Comparison of ENCODE assay signal across 19 cellular contexts in genomic region chr1:176950736-176951308, GRCh38.
A peak's percentile ranks its signal among the peaks of the same experiment; 100 is the strongest.
DNase-seq lines count a peak whose midpoint lies in the region; ATAC-seq and TF ChIP-seq lines count a peak whose summit lies in the region.
"Had no signal": no experiment of that assay in that cellular context is flagged by ENCODE, and none has a peak within 500 bp of the region (broad histone marks: within the 10 kb centered on the region; RNA-seq: fewer than 3 reads in every experiment).

No MANE protein-coding gene starts in this region.

- H3K14ac ChIP-seq in neuronal stem cell (ENCODE audit: low read length) = no peak overlapping the region

- no peak overlapping the region for H2BK15ac ChIP-seq in neuronal stem cell (ENCODE audit: low read length)

- no peak overlapping the region for H3K4ac ChIP-seq in neuronal stem cell (ENCODE audit: low read length)

- TF ChIP-seq CTCF in KMS-11 (conservative IDR thresholded peaks at IDR 0.05; ENCODE audit: low read depth, low read length) (no peak), endodermal cell (conservative IDR thresholded peaks at IDR 0.05) (no peak)

- no peak overlapping the region for H3K23ac ChIP-seq in neuronal stem cell (ENCODE audit: low read depth, low read length, poor library complexity)

- H3K9me3 ChIP-seq in endodermal cell (ENCODE audit: control insufficient read depth, low read length) (no peaks in the 10 kb centered on the region), neuronal stem cell (replicated peaks in 1 of 2; ENCODE audit: control insufficient read depth in 2 of 2, insufficient read depth in 1 of 2, low read depth in 1 of 2, low read length in 2 of 2) (no peaks in the 10 kb centered on the region)
- H3K9me3 ChIP-seq: Caco-2 had no signal

- H3K4me3 Mint-ChIP-seq in endodermal cell = no peak overlapping the region
- H3K4me3 Mint-ChIP-seq: CD4-positive, CD25-positive, alpha-beta regulatory T cell; IgD-negative memory B cell had no signal

- no peak overlapping the region for H2BK5ac ChIP-seq in neuronal stem cell (ENCODE audit: low read length)

- H3K27ac Mint-ChIP-seq in endodermal cell = no peak overlapping the region
- H3K27ac Mint-ChIP-seq: CD4-positive, CD25-positive, alpha-beta regulatory T cell had no signal

- H3K4me3 ChIP-seq in H7 (ENCODE audit: insufficient read depth, low read depth, low read length) (no peak overlapping the region), KMS-11 (IDR thresholded peaks at IDR 0.05; ENCODE audit: insufficient read depth, low read depth, low read length) (no peak overlapping the region), endodermal cell (ENCODE audit: low read length) (no peak overlapping the region), neuronal stem cell (ENCODE audit: low read length in 2 of 2) (no peak overlapping the region)

- no peak overlapping the region for H2AFZ ChIP-seq in KMS-11 (ENCODE audit: low read depth)
- no peak overlapping the region for H2AFZ ChIP-seq in neuronal stem cell (ENCODE audit: low read length)

- H2BK120ac ChIP-seq in neuronal stem cell (ENCODE audit: low read depth, low read length) = no peak overlapping the region

- H3K27ac ChIP-seq in KMS-11 (0 out of 2 replicates have a peak overlapping the region, but pooled peaks have one; percentile 4), endodermal cell (ENCODE audit: low read depth, low read length) (no peak overlapping the region), neuronal stem cell (replicated peaks; ENCODE audit: low read length) (no peak overlapping the region)

- H3K4me2 ChIP-seq in KMS-11 (peak overlapping the region; percentile 61), neuronal stem cell (ENCODE audit: insufficient read depth, low read length, poor library complexity, severe bottlenecking) (no peak overlapping the region)

- no peaks in the 10 kb centered on the region for H3K79me2 ChIP-seq in KMS-11 (ENCODE audit: insufficient read depth, low read depth)

- H3K18ac ChIP-seq in neuronal stem cell (ENCODE audit: low read length) = peak overlapping the region; percentile 33

- H4K20me1 ChIP-seq in KMS-11 (ENCODE audit: insufficient read depth) = no peaks in the 10 kb centered on the region

- H3K9me3 Mint-ChIP-seq in endodermal cell = no peaks in the 10 kb centered on the region
- H3K9me3 Mint-ChIP-seq: IgD-negative memory B cell had no signal

- peaks cover 27% of the 10 kb centered on the region for H3K4me1 Mint-ChIP-seq in endodermal cell
- H3K4me1 Mint-ChIP-seq: CD4-positive, CD25-positive, alpha-beta regulatory T cell; IgD-negative memory B cell had no signal

- peak; percentile 12 for DNase-seq in H7
- peak; percentile 72 for DNase-seq in endodermal cell
- DNase-seq in neuronal stem cell (ENCODE audit: low spot score) = no peak
- DNase-seq in NCI-H2107 treated with DMSO at 0.1 percent for 48 hours (lab: John Stamatoyannopoulos, UW; ENCODE audit: unreplicated experiment) = no peak
- no peak for DNase-seq in HT-29 (ENCODE audit: low spot score)
- DNase-seq: Caco-2; CD4-positive, CD25-positive, alpha-beta regulatory T cell; DMS 273 treated with DMSO at 0.1 percent for 48 hours; DMS79 treated with DMSO at 0.1 percent for 48 hours; HCEC 1CT; Karpas-422; NCI-H1694 treated with DMSO at 0.1 percent for 48 hours; NCI-H2081 treated with DMSO at 0.1 percent for 48 hours; NCI-H774; PC-3; Right ventricle myocardium superior had no signal

- no peaks in the 10 kb centered on the region for H3K79me1 ChIP-seq in neuronal stem cell (ENCODE audit: low read depth, low read length)

- no peak overlapping the region for H4K91ac ChIP-seq in neuronal stem cell (ENCODE audit: low read depth, low read length, poor library complexity)

- ATAC-seq in HG02798 (IDR thresholded peaks at IDR 0.05; ENCODE audit: poor library complexity, unreplicated experiment) = no peak
- ATAC-seq: PC-3 had no signal

- no peak overlapping the region for H2BK12ac ChIP-seq in neuronal stem cell (ENCODE audit: low read length)

- H3K27me3 ChIP-seq in H7 (ENCODE audit: control insufficient read depth, insufficient read depth, low read length) (no peaks in the 10 kb centered on the region), KMS-11 (ENCODE audit: insufficient read depth, low read depth) (no peaks in the 10 kb centered on the region), endodermal cell (ENCODE audit: control insufficient read depth, insufficient read depth, low read length, poor library complexity, severe bottlenecking) (peaks cover 54% of the 10 kb centered on the region), neuronal stem cell (ENCODE audit: control insufficient read depth in 3 of 3, insufficient read depth in 3 of 3, low read depth in 1 of 3, low read length in 3 of 3) (no peaks in the 10 kb centered on the region)

- H3K36me3 ChIP-seq in H7 (replicated peaks; ENCODE audit: control insufficient read depth, insufficient read depth, low read length) (no peaks in the 10 kb centered on the region), KMS-11 (ENCODE audit: insufficient read depth) (no peaks in the 10 kb centered on the region), endodermal cell (ENCODE audit: control insufficient read depth, insufficient read depth, low read length) (no peaks in the 10 kb centered on the region), neuronal stem cell (replicated peaks in 1 of 2; ENCODE audit: control insufficient read depth in 2 of 2, insufficient read depth in 2 of 2, low read length in 2 of 2) (no peaks in the 10 kb centered on the region)

- WGBS in endodermal cell (ENCODE audit: insufficient coverage in 1 of 2, insufficient read length in 1 of 2), 2 experiments = 58 to 73% methylated on average over 1 to 2 of the region's 2 CpGs
- WGBS in neuronal stem cell (ENCODE audit: extremely low coverage in 2 of 2, insufficient read length in 2 of 2, insufficient replicate concordance in 1 of 2), 2 donors = no CpG with 5 or more reads among the region's 2 CpGs

- no peaks in the 10 kb centered on the region for H3K36me3 Mint-ChIP-seq in endodermal cell (ENCODE audit: low read depth)
- H3K36me3 Mint-ChIP-seq: CD4-positive, CD25-positive, alpha-beta regulatory T cell; IgD-negative memory B cell had no signal

- H2AK5ac ChIP-seq in neuronal stem cell (ENCODE audit: low read depth, low read length) = no peak overlapping the region

- H4K8ac ChIP-seq in neuronal stem cell (ENCODE audit: low read depth, low read length) = no peak overlapping the region

- H3K9ac ChIP-seq in KMS-11 (no peak overlapping the region), endodermal cell (ENCODE audit: extremely low read depth, low read length, poor library complexity, severe bottlenecking) (no peak overlapping the region), neuronal stem cell (ENCODE audit: low read depth, low read length, poor library complexity) (no peak overlapping the region)

- H3K27me3 Mint-ChIP-seq in endodermal cell (ENCODE audit: insufficient read depth) = peaks cover 25% of the 10 kb centered on the region

- peaks cover 44% of the 10 kb centered on the region for H3K4me1 ChIP-seq in KMS-11 (ENCODE audit: low read depth, poor library complexity, severe bottlenecking)
- no peaks in the 10 kb centered on the region for H3K4me1 ChIP-seq in endodermal cell (ENCODE audit: control insufficient read depth, insufficient read depth, low read length)
- H3K4me1 ChIP-seq in neuronal stem cell (ENCODE audit: control insufficient read depth in 2 of 2, insufficient read depth in 1 of 2, low read depth in 1 of 2, low read length in 2 of 2) = no peaks in the 10 kb centered on the region
- H3K4me1 ChIP-seq: Caco-2 had no signal

Comparison
In these comparisons a context has a peak if more than half of its experiments do, and no peak if none do; other contexts are left out.
1. DNase-seq: peak in H7 (single experiment) and endodermal cell (single experiment); none in neuronal stem cell (single experiment), NCI-H2107 treated with DMSO at 0.1 percent for 48 hours (single experiment) and HT-29 (single experiment).